In genomic region chr2:238724728-238725127, GRCh38 we compare ENCODE assay signal across 25 cellular contexts.
DNase-seq lines count a peak whose midpoint lies in the region; ATAC-seq and TF ChIP-seq lines count a peak whose summit lies in the region.
"Had no signal": no experiment of that assay in that cellular context is flagged by ENCODE, and none has a peak within 500 bp of the region (broad histone marks: within the 10 kb centered on the region; RNA-seq: fewer than 3 reads in every experiment).

No MANE protein-coding gene starts in this region.

- H3K9me3 ChIP-seq in right cardiac atrium (ENCODE audit: control insufficient read depth, low read length) = no peaks in the 10 kb centered on the region
- H3K9me3 ChIP-seq in transverse colon = no peaks in the 10 kb centered on the region
- H3K9me3 ChIP-seq in BE2C = no peaks in the 10 kb centered on the region
- H3K9me3 ChIP-seq: HAP-1, SJSA1 had no signal

- DNase-seq in Right ventricle myocardium superior = no peak
- DNase-seq in right cardiac atrium = no peak
- peak; percentile 21 for DNase-seq in islet precursor cell
- DNase-seq in transverse colon = no peak
- no peak for DNase-seq in NCI-H187 treated with DMSO at 0.1 percent for 48 hours (lab: John Stamatoyannopoulos, UW)
- DNase-seq in BE2C = no peak
- DNase-seq in NCI-H2196 treated with DMSO at 0.1 percent for 48 hours (lab: John Stamatoyannopoulos, UW; ENCODE audit: unreplicated experiment) = no peak
- DNase-seq: ACHN; C1 segment of cervical spinal cord; CD8-positive, alpha-beta T cell; DMS153; GDM1; KG1; NCI-H1092 treated with DMSO at 0.1 percent for 48 hours; NCI-H1436 treated with DMSO at 0.1 percent for 48 hours; NCI-H2029; NCI-H226; NCI-H524; NCI-H774 had no signal

- H3K4me1 ChIP-seq in right cardiac atrium (ENCODE audit: control insufficient read depth, insufficient read depth, low read length) = peaks cover 11% of the 10 kb centered on the region
- peaks cover 0 to 28% (median 12%) of the 10 kb centered on the region in 4 donors for H3K4me1 ChIP-seq in transverse colon
- no peaks in the 10 kb centered on the region for H3K4me1 ChIP-seq in BE2C
- H3K4me1 ChIP-seq: HAP-1, SJSA1 had no signal

- peak; percentile 21 for ATAC-seq in Right ventricle myocardium superior (ENCODE audit: poor library complexity)
- no peak for ATAC-seq in right cardiac atrium
- ATAC-seq: CD8-positive, alpha-beta T cell; GM23338; Panc1 had no signal

- intact Hi-C loops in Right ventricle myocardium superior (cut with DNase I) = no loop called here
- intact Hi-C loops in right cardiac atrium (cut with DNase I) = no loop called here
- intact Hi-C loops in transverse colon (cut with DNase I; ENCODE audit: low total_unique reads) = no loop called here

- TF ChIP-seq EP300 in transverse colon (IDR thresholded peaks at IDR 0.05; ENCODE audit: low read depth) = no peak

- TF ChIP-seq POLR2A in transverse colon (IDR thresholded peaks at IDR 0.05) = no peak

- no peak overlapping the region for H3K4me3 Mint-ChIP-seq in nephron
- H3K4me3 Mint-ChIP-seq: CD8-positive, alpha-beta T cell; GM23338 had no signal

- H3K27ac ChIP-seq in right cardiac atrium (ENCODE audit: low read length) = no peak overlapping the region
- peak overlapping the region; percentile 9 to 64 (median 44) for H3K27ac ChIP-seq in transverse colon
- H3K27ac ChIP-seq: 22Rv1, SJSA1 had no signal

- peaks cover 31% of the 10 kb centered on the region for H3K4me1 Mint-ChIP-seq in nephron
- H3K4me1 Mint-ChIP-seq: GM23338 had no signal

- peaks cover 6% of the 10 kb centered on the region for H3K9me3 Mint-ChIP-seq in nephron
- H3K9me3 Mint-ChIP-seq: CD8-positive, alpha-beta T cell had no signal

- H3K4me3 ChIP-seq in right cardiac atrium (ENCODE audit: low read length) = no peak overlapping the region
- no peak overlapping the region for H3K4me3 ChIP-seq in transverse colon
- no peak overlapping the region for H3K4me3 ChIP-seq in BE2C (ENCODE audit: low read depth, low read length)
- H3K4me3 ChIP-seq: GM23338, HAP-1, SJSA1 had no signal

- no peaks in the 10 kb centered on the region for H3K27me3 ChIP-seq in right cardiac atrium (ENCODE audit: control insufficient read depth, insufficient read depth)
- no peaks in the 10 kb centered on the region for H3K27me3 ChIP-seq in transverse colon
- peaks cover 3% of the 10 kb centered on the region for H3K27me3 ChIP-seq in BE2C
- H3K27me3 ChIP-seq: SJSA1 had no signal

- H3K27me3 Mint-ChIP-seq in nephron (ENCODE audit: low read depth) = peaks cover 40% of the 10 kb centered on the region

- no peaks in the 10 kb centered on the region for H3K36me3 Mint-ChIP-seq in nephron (ENCODE audit: low read depth)
- H3K36me3 Mint-ChIP-seq: CD8-positive, alpha-beta T cell had no signal

- no peaks in the 10 kb centered on the region for H3K36me3 ChIP-seq in transverse colon
- no peaks in the 10 kb centered on the region for H3K36me3 ChIP-seq in BE2C
- H3K36me3 ChIP-seq: HAP-1, SJSA1 had no signal

- TF ChIP-seq CTCF in nephron (IDR thresholded peaks at IDR 0.05; ENCODE audit: unreplicated experiment in 3 of 3) = no peak
- TF ChIP-seq CTCF in transverse colon (IDR thresholded peaks at IDR 0.05) = no peak
- no peak for TF ChIP-seq CTCF in BE2C (IDR thresholded peaks at IDR 0.05; ENCODE audit: low read depth, low read length)

- WGBS in right cardiac atrium = 60% methylated on average over 8 of the region's 8 CpGs
- WGBS in transverse colon (ENCODE audit: low coverage in 1 of 2), 2 donors = 69 to 70% methylated on average over 7 to 8 of the region's 8 CpGs

- peak overlapping the region in 2 of 3 experiments; percentile 37 to 44 for H3K27ac Mint-ChIP-seq in nephron
- H3K27ac Mint-ChIP-seq: CD8-positive, alpha-beta T cell; GM23338 had no signal

- in situ Hi-C loops in transverse colon (cut with MboI; ENCODE audit: low pct_ligation_motif_present in 1 of 4, low pct_unique_long_range_greater_than_20kb in 1 of 4, low sequenced_read_pairs in 3 of 4) = no loop called here
